32 cellular contexts compared by ENCODE assay signal in the genomic region with DNA sequence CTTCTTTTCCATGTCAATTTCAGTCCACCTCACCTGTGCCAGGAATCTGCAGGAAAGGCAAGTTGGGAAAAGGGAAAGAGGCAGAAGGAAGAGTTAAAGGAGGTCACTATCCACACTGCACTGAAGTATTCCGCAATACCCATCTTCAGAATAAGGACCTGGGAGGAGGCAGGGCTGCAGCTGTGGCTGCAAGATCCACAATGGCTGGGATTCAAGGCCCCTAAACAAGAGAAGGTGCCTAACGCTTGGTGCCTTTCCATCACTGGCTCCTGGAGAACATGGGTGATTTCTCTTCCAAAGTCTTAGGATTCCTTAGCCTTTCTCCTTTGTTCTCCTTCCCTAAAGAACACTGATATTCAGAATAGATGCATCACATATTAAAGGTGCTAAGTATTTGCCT.
"Had no signal": no experiment of that assay in that cellular context is flagged by ENCODE, and none has a peak within 500 bp of the region (broad histone marks: within the 10 kb centered on the region; RNA-seq: fewer than 3 reads in every experiment).

No MANE protein-coding gene starts in this region.

- H3K27ac ChIP-seq: left lung, lower lobe of right lung, pancreas, prostate gland, skin epidermis, stomach, testis, thyroid gland, transverse colon, upper lobe of left lung, vagina had no signal

- H3K9me3 Mint-ChIP-seq: nephron; stimulated activated naive B cell treated with anti-CD40 and anti-IgM and Interleukin-4, amounts not matched to agents 10 μg/mL and 1 μg/mL and 100 μg/mL, for 72 hours had no signal

- H3K36me3 Mint-ChIP-seq: immature natural killer cell; naive thymus-derived CD4-positive, alpha-beta T cell; stimulated activated naive B cell treated with anti-CD40 and anti-IgM and Interleukin-4, amounts not matched to agents 10 μg/mL and 1 μg/mL and 100 μg/mL, for 72 hours had no signal

- H3K27me3 ChIP-seq: left lung, pancreas, stomach, testis, thyroid gland, transverse colon, upper lobe of left lung, vagina had no signal

- H3K9me3 ChIP-seq: left lung, lower lobe of right lung, mucosa of descending colon, pancreas, prostate gland, stomach, testis, thyroid gland, transverse colon, upper lobe of left lung, vagina had no signal

- H3K36me3 ChIP-seq: left lung, lower lobe of right lung, pancreas, prostate gland, stomach, thyroid gland, transverse colon, upper lobe of left lung, vagina had no signal

- H3K27ac Mint-ChIP-seq: immature natural killer cell; naive thymus-derived CD4-positive, alpha-beta T cell; nephron; stimulated activated naive B cell treated with anti-CD40 and anti-IgM and Interleukin-4, amounts not matched to agents 10 μg/mL and 1 μg/mL and 100 μg/mL, for 72 hours had no signal

- DNase-seq: hypothalamus; immature natural killer cell; kidney; left colon; left lung; lower lobe of right lung; mammary epithelial cell; mesenchymal stem cell; midbrain; mucosa of descending colon; naive thymus-derived CD4-positive, alpha-beta T cell; nucleus accumbens; pancreas; posterior cingulate gyrus; retina; right cardiac atrium; stimulated activated CD4-positive, alpha-beta T cell treated with anti-CD3 and anti-CD28 coated beads, Interleukin-12 subunit alpha, Interleukin-12 subunit beta, amount 100 ng/mL, for 4 hours; stimulated activated CD4-positive, alpha-beta T cell treated with anti-CD3 and anti-CD28 coated beads, Interleukin-15, amount 100 ng/mL, for 24 hours; stimulated activated CD4-positive, alpha-beta T cell treated with anti-CD3 and anti-CD28 coated beads, Interleukin-2, amount 100 ng/mL, for 24 hours; stimulated activated CD4-positive, alpha-beta T cell treated with anti-CD3 and anti-CD28 coated beads, Interleukin-4, amount 100 ng/mL, for 1 hour; stimulated activated naive B cell treated with anti-CD40 and anti-IgM and Interleukin-4, amounts not matched to agents 10 μg/mL and 1 μg/mL and 100 μg/mL, for 72 hours; stimulated activated naive CD8-positive, alpha-beta T cell treated with anti-CD3 and anti-CD28 coated beads, Interleukin-15, Interleukin-2, amounts not matched to agents 100 U/mL and 50 U/mL, for 24 hours; stomach; testis; thyroid gland; transverse colon; upper lobe of left lung had no signal

- H3K4me3 Mint-ChIP-seq: immature natural killer cell; naive thymus-derived CD4-positive, alpha-beta T cell; nephron; neural crest cell; stimulated activated naive B cell treated with anti-CD40 and anti-IgM and Interleukin-4, amounts not matched to agents 10 μg/mL and 1 μg/mL and 100 μg/mL, for 72 hours had no signal

- H3K4me1 Mint-ChIP-seq: immature natural killer cell; naive thymus-derived CD4-positive, alpha-beta T cell; nephron; neural crest cell; stimulated activated naive B cell treated with anti-CD40 and anti-IgM and Interleukin-4, amounts not matched to agents 10 μg/mL and 1 μg/mL and 100 μg/mL, for 72 hours had no signal

- H3K4me1 ChIP-seq: left lung, lower lobe of right lung, pancreas, prostate gland, stomach, testis, thyroid gland, transverse colon, upper lobe of left lung, vagina had no signal

- H3K4me3 ChIP-seq: left lung, lower lobe of right lung, mucosa of descending colon, pancreas, prostate gland, skin epidermis, stomach, testis, thyroid gland, transverse colon, upper lobe of left lung, vagina had no signal
